14 cellular contexts compared by ENCODE assay signal in genomic region chr1:41733021-41733420, GRCh38.
A peak's percentile ranks its signal among the peaks of the same experiment; 100 is the strongest.
DNase-seq lines count a peak whose midpoint lies in the region; ATAC-seq lines count a peak whose summit lies in the region.
"Had no signal": no experiment of that assay in that cellular context is flagged by ENCODE, and none has a peak within 500 bp of the region (broad histone marks: within the 10 kb centered on the region; RNA-seq: fewer than 3 reads in every experiment).

No MANE protein-coding gene starts in this region.

- no peak overlapping the region for H3K56ac ChIP-seq in mesendoderm (ENCODE audit: low read length)

- H3K4me1 Mint-ChIP-seq in stimulated activated naive B cell treated with anti-CD40 and anti-IgM and Interleukin-4, amounts not matched to agents 10 μg/mL and 1 μg/mL and 100 μg/mL, for 72 hours = peaks cover 71 to 99% of the 10 kb centered on the region in 2 donors

- ATAC-seq in left cardiac atrium = peak; percentile 59 to 70
- ATAC-seq in stimulated activated naive B cell treated with anti-CD40 and anti-IgM and Interleukin-4, amounts not matched to agents 10 μg/mL and 1 μg/mL and 100 μg/mL, for 72 hours (replicated peaks) = no peak
- ATAC-seq: GM23338, T-cell had no signal

- no peak overlapping the region for H3K27ac ChIP-seq in mesendoderm (ENCODE audit: low read depth, low read length)

- peak; percentile 31 for DNase-seq in NCI-H82 (lab: John Stamatoyannopoulos, UW)
- no peak for DNase-seq in NCI-H82 treated with DMSO at 0.1 percent for 48 hours (lab: John Stamatoyannopoulos, UW; ENCODE audit: unreplicated experiment)
- peak; percentile 33 to 75 for DNase-seq in NCI-H524 (lab: John Stamatoyannopoulos, UW)
- peak; percentile 35 for DNase-seq in left cardiac atrium
- no peak for DNase-seq in stimulated activated naive B cell treated with anti-CD40 and anti-IgM and Interleukin-4, amounts not matched to agents 10 μg/mL and 1 μg/mL and 100 μg/mL, for 72 hours
- DNase-seq in activated CD4-positive, alpha-beta T cell treated with anti-CD3 and anti-CD28 coated beads for 48 hours = no peak
- DNase-seq in NOMO-1 treated with dmso at 0.1 percent for 144 hours (lab: John Stamatoyannopoulos, UW; ENCODE audit: unreplicated experiment) = no peak
- DNase-seq in mesendoderm = no peak
- DNase-seq: 8988T, NCI-H2171 treated with DMSO at 0.1 percent for 48 hours, OCI-M1, RPMI8226, T-cell had no signal

- H3K18ac ChIP-seq in mesendoderm (ENCODE audit: low read length) = no peak overlapping the region

- H2BK5ac ChIP-seq in mesendoderm (ENCODE audit: low read length) = no peak overlapping the region

- no peak overlapping the region for H3K4ac ChIP-seq in mesendoderm (ENCODE audit: low read depth, low read length)

- H3K79me1 ChIP-seq in mesendoderm (ENCODE audit: low read length) = no peaks in the 10 kb centered on the region

- no peak overlapping the region for H4K5ac ChIP-seq in mesendoderm (ENCODE audit: low read length)

- no peak overlapping the region for H3K4me3 ChIP-seq in mesendoderm (ENCODE audit: low read length)
- H3K4me3 ChIP-seq: GM23338 had no signal

- no peaks in the 10 kb centered on the region for H3K79me2 ChIP-seq in mesendoderm (ENCODE audit: control insufficient read depth, insufficient read depth, low read length)

- no peaks in the 10 kb centered on the region for H3K27me3 ChIP-seq in mesendoderm (ENCODE audit: insufficient read depth, low read length, poor library complexity)

- H3K27ac Mint-ChIP-seq in stimulated activated naive B cell treated with anti-CD40 and anti-IgM and Interleukin-4, amounts not matched to agents 10 μg/mL and 1 μg/mL and 100 μg/mL, for 72 hours = peak overlapping the region; percentile 37
- H3K27ac Mint-ChIP-seq: GM23338, T-cell had no signal

- H2AK5ac ChIP-seq in mesendoderm (ENCODE audit: low read length) = no peak overlapping the region

- no peaks in the 10 kb centered on the region for H3K27me3 Mint-ChIP-seq in stimulated activated naive B cell treated with anti-CD40 and anti-IgM and Interleukin-4, amounts not matched to agents 10 μg/mL and 1 μg/mL and 100 μg/mL, for 72 hours
- H3K27me3 Mint-ChIP-seq: T-cell had no signal

- H3K9ac ChIP-seq in mesendoderm (ENCODE audit: low read length) = no peak overlapping the region

- H3K23ac ChIP-seq in mesendoderm (ENCODE audit: low read length) = no peak overlapping the region

- H4K8ac ChIP-seq in mesendoderm (ENCODE audit: low read depth, low read length) = no peak overlapping the region

- WGBS in mesendoderm (ENCODE audit: extremely low coverage, insufficient coverage, low lambda C conversion rate) = no CpG with 5 or more reads among the region's 2 CpGs

- no peak overlapping the region for H3K4me2 ChIP-seq in mesendoderm (ENCODE audit: low read length)
- H3K4me2 ChIP-seq: GM23338 had no signal

- H3K36me3 ChIP-seq in mesendoderm (ENCODE audit: control insufficient read depth, insufficient read depth, low read length) = no peaks in the 10 kb centered on the region

- H2BK15ac ChIP-seq in mesendoderm (replicated peaks; ENCODE audit: low read depth) = no peak overlapping the region

- intact Hi-C loops in left cardiac atrium (cut with DNase I) = loop anchor here in 1 of 2 donors (10.0 kb wide), 1 partner anchor 62 kb away; no protein-coding TSS in a partner anchor

- H3K4me3 Mint-ChIP-seq in stimulated activated naive B cell treated with anti-CD40 and anti-IgM and Interleukin-4, amounts not matched to agents 10 μg/mL and 1 μg/mL and 100 μg/mL, for 72 hours = no peak overlapping the region
- H3K4me3 Mint-ChIP-seq: GM23338, T-cell had no signal

- no peak overlapping the region for H2BK120ac ChIP-seq in mesendoderm (ENCODE audit: low read depth, low read length)

- peaks cover 0 to 2% of the 10 kb centered on the region in 2 donors for H3K9me3 Mint-ChIP-seq in stimulated activated naive B cell treated with anti-CD40 and anti-IgM and Interleukin-4, amounts not matched to agents 10 μg/mL and 1 μg/mL and 100 μg/mL, for 72 hours
- H3K9me3 Mint-ChIP-seq: GM23338, T-cell had no signal

- peaks cover 0 to 8% of the 10 kb centered on the region in 2 donors for H3K36me3 Mint-ChIP-seq in stimulated activated naive B cell treated with anti-CD40 and anti-IgM and Interleukin-4, amounts not matched to agents 10 μg/mL and 1 μg/mL and 100 μg/mL, for 72 hours
- H3K36me3 Mint-ChIP-seq: T-cell had no signal

- no peaks in the 10 kb centered on the region for H3K4me1 ChIP-seq in mesendoderm (ENCODE audit: control insufficient read depth, low read depth, low read length)

Comparison
In these comparisons a context has a peak if more than half of its experiments do, and no peak if none do; other contexts are left out.
1. DNase-seq: peak in NCI-H82 (single experiment), NCI-H524 (2 of 2) and left cardiac atrium (single experiment); none in NCI-H82 treated with DMSO at 0.1 percent for 48 hours (single experiment), stimulated activated naive B cell treated with anti-CD40 and anti-IgM and Interleukin-4, amounts not matched to agents 10 μg/mL and 1 μg/mL and 100 μg/mL, for 72 hours (single experiment), activated CD4-positive, alpha-beta T cell treated with anti-CD3 and anti-CD28 coated beads for 48 hours (single experiment), NOMO-1 treated with dmso at 0.1 percent for 144 hours (single experiment) and mesendoderm (single experiment).
2. ATAC-seq: peak in left cardiac atrium (2 of 2); none in stimulated activated naive B cell treated with anti-CD40 and anti-IgM and Interleukin-4, amounts not matched to agents 10 μg/mL and 1 μg/mL and 100 μg/mL, for 72 hours (0 of 2).